9 cellular contexts compared by ENCODE assay signal in the genomic region with DNA sequence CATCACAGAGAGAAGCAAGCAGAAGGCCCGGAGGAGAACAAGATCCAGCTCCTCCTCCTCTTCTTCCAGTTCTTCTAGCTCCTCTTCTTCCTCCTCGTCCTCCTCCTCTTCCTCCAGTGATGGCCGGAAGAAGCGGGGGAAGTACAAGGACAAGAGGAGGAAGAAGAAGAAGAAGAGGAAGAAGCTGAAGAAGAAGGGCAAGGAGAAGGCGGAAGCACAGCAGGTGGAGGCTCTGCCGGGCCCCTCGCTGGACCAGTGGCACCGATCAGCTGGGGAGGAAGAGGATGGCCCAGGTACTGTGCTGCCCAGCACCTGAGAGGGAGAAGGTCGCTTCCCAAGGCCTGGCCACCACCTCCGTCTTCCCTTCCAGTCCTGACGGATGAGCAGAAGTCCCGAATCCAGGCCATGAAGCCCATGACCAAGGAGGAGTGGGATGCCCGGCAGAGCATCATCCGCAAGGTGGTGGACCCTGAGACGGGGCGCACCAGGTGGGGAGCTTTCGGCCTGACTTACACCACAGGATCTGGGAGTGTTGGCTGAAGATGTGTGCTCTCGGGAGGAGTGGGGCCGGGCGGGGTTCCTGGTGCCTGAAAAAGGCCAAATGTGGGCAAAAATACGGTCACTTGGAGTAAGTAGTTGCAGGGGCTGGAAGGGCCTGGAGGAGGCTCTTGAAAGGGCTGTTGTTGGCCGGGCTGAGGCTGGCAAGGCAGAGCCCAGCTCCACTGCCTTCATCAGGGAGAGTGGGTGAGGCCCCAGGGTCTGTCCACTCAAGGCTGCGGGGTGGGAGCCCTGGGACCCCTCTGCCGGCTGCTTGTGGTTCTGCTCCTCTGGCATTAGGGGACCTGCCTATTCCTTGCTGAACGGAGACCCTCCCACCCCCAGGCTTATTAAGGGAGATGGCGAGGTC. TPM values are rescaled to one million over a fixed set of nuclear protein-coding genes. Genes with fewer than 3 reads are reported as not detected.
A peak's percentile ranks its signal among the peaks of the same experiment; 100 is the strongest.
DNase-seq lines count a peak whose midpoint lies in the region; ATAC-seq and TF ChIP-seq lines count a peak whose summit lies in the region.
"Had no signal": no experiment of that assay in that cellular context is flagged by ENCODE, and none has a peak within 500 bp of the region (broad histone marks: within the 10 kb centered on the region; RNA-seq: fewer than 3 reads in every experiment).

No MANE protein-coding gene starts in this region.

- no peaks in the 10 kb centered on the region for H3K27me3 Mint-ChIP-seq in activated CD4-positive, alpha-beta T cell treated with anti-CD3 and anti-CD28 coated beads, Interleukin-2, amount 10 ng/mL, durations not matched to agents 24 days and 14 days
- no peaks in the 10 kb centered on the region for H3K27me3 Mint-ChIP-seq in activated CD8-positive, alpha-beta T cell treated with anti-CD3 and anti-CD28 coated beads for 36 hours

- ATAC-seq in activated CD8-positive, alpha-beta T cell treated with anti-CD3 and anti-CD28 coated beads for 36 hours, result no peak
- no peak for ATAC-seq in GM21576 (IDR thresholded peaks at IDR 0.05; ENCODE audit: unreplicated experiment)

- DNase-seq in activated CD4-positive, alpha-beta T cell treated with anti-CD3 and anti-CD28 coated beads, Interleukin-2, amount 10 ng/mL, durations not matched to agents 24 days and 14 days, result no peak
- no peak for DNase-seq in activated CD4-positive, alpha-beta T cell treated with anti-CD3 and anti-CD28 coated beads, Interleukin-2, amount 50 U/mL, for 48 hours
- no peak for DNase-seq in activated CD8-positive, alpha-beta T cell treated with anti-CD3 and anti-CD28 coated beads for 36 hours
- DNase-seq in medulla oblongata (ENCODE audit: extremely low spot score), result no peak
- DNase-seq in stimulated activated CD4-positive, alpha-beta T cell treated with anti-CD3 and anti-CD28 coated beads, Interleukin-2, amount 100 ng/mL, for 48 hours, result no peak
- DNase-seq: NCI-H82 had no signal

- H3K27me3 ChIP-seq in subcutaneous abdominal adipose tissue (ENCODE audit: control insufficient read depth in 5 of 5, insufficient read depth in 4 of 5, low read length in 5 of 5), result no peaks in the 10 kb centered on the region

- peaks cover 33% of the 10 kb centered on the region for H3K36me3 Mint-ChIP-seq in activated CD4-positive, alpha-beta T cell treated with anti-CD3 and anti-CD28 coated beads, Interleukin-2, amount 10 ng/mL, durations not matched to agents 24 days and 14 days (ENCODE audit: low read depth)
- H3K36me3 Mint-ChIP-seq in activated CD8-positive, alpha-beta T cell treated with anti-CD3 and anti-CD28 coated beads for 36 hours (ENCODE audit: low read depth), result peaks cover 24% of the 10 kb centered on the region

- H3K9me3 ChIP-seq in iPS-18c (ENCODE audit: control insufficient read depth, insufficient read depth, low read length) (no peaks in the 10 kb centered on the region), subcutaneous abdominal adipose tissue (ENCODE audit: control insufficient read depth in 5 of 5, low read length in 5 of 5) (no peaks in the 10 kb centered on the region)

- H3K4me1 Mint-ChIP-seq in activated CD4-positive, alpha-beta T cell treated with anti-CD3 and anti-CD28 coated beads, Interleukin-2, amount 10 ng/mL, durations not matched to agents 24 days and 14 days, result peaks cover 29% of the 10 kb centered on the region
- H3K4me1 Mint-ChIP-seq in activated CD8-positive, alpha-beta T cell treated with anti-CD3 and anti-CD28 coated beads for 36 hours (ENCODE audit: low read depth), result peaks cover 45% of the 10 kb centered on the region

- peaks cover 0 to 48% (median 34%) of the 10 kb centered on the region in 5 donors for H3K36me3 ChIP-seq in subcutaneous abdominal adipose tissue (ENCODE audit: control insufficient read depth in 5 of 5, insufficient read depth in 5 of 5, low read length in 5 of 5)

- intact Hi-C loops in activated CD4-positive, alpha-beta T cell treated with anti-CD3 and anti-CD28 coated beads, Interleukin-2, amount 10 ng/mL, durations not matched to agents 24 days and 14 days (cut with micrococcal nuclease), result loop anchor here (5.0 kb wide), 1 partner anchor 600 kb away; a partner anchor contains a TSS
- intact Hi-C loops in activated CD8-positive, alpha-beta T cell treated with anti-CD3 and anti-CD28 coated beads for 36 hours (cut with micrococcal nuclease), result no loop called here

- peak overlapping the region; percentile 94 for H3K4me3 Mint-ChIP-seq in activated CD4-positive, alpha-beta T cell treated with anti-CD3 and anti-CD28 coated beads, Interleukin-2, amount 10 ng/mL, durations not matched to agents 24 days and 14 days
- H3K4me3 Mint-ChIP-seq in activated CD8-positive, alpha-beta T cell treated with anti-CD3 and anti-CD28 coated beads for 36 hours, result peak overlapping the region; percentile 92

- peaks cover 20 to 75% (median 72%) of the 10 kb centered on the region in 5 donors for H3K4me1 ChIP-seq in subcutaneous abdominal adipose tissue (ENCODE audit: control insufficient read depth in 5 of 5, insufficient read depth in 5 of 5, low read length in 5 of 5)

- peak overlapping the region; percentile 72 to 90 (median 88) for H3K9ac ChIP-seq in subcutaneous abdominal adipose tissue (ENCODE audit: low read length in 5 of 5)

- peak overlapping the region; percentile 60 for H3K27ac ChIP-seq in subcutaneous abdominal adipose tissue (ENCODE audit: low read depth, low read length)

- CTCF ChIA-PET in activated CD8-positive, alpha-beta T cell treated with anti-CD3 and anti-CD28 coated beads for 36 hours (lab: Charles Lee), result interaction anchor here (0.9 to 1.5 kb wide), 5 partner anchors 8 to 256 kb away, joined by 3 to 4 read pairs (median 3); no protein-coding TSS in a partner anchor

- TF ChIP-seq CTCF in activated CD8-positive, alpha-beta T cell treated with anti-CD3 and anti-CD28 coated beads for 36 hours (IDR thresholded peaks at IDR 0.05), result no peak

- POLR2A ChIA-PET in activated CD8-positive, alpha-beta T cell treated with anti-CD3 and anti-CD28 coated beads for 36 hours (lab: Charles Lee), result interaction anchor here (0.5 to 1.4 kb wide), 9 partner anchors 8 to 251 kb away, joined by 3 to 4 read pairs (median 3); a partner anchor contains a TSS

- H3K4me3 ChIP-seq in iPS-18c (ENCODE audit: insufficient read depth, low read depth, low read length) (peak overlapping the region; percentile 93), subcutaneous abdominal adipose tissue (ENCODE audit: low read depth in 1 of 5, low read length in 5 of 5) (peak overlapping the region; percentile 78 to 81 (median 80))

- H3K9me3 Mint-ChIP-seq in activated CD4-positive, alpha-beta T cell treated with anti-CD3 and anti-CD28 coated beads, Interleukin-2, amount 10 ng/mL, durations not matched to agents 24 days and 14 days, result no peaks in the 10 kb centered on the region
- no peaks in the 10 kb centered on the region for H3K9me3 Mint-ChIP-seq in activated CD8-positive, alpha-beta T cell treated with anti-CD3 and anti-CD28 coated beads for 36 hours

- H3K27ac Mint-ChIP-seq in activated CD4-positive, alpha-beta T cell treated with anti-CD3 and anti-CD28 coated beads, Interleukin-2, amount 10 ng/mL, durations not matched to agents 24 days and 14 days, result peak overlapping the region; percentile 86
- peak overlapping the region; percentile 85 for H3K27ac Mint-ChIP-seq in activated CD8-positive, alpha-beta T cell treated with anti-CD3 and anti-CD28 coated beads for 36 hours

RNA-seq across cellular contexts. Expression of a gene that starts 1.4 kb away (rescaled TPM):
- total RNA-seq in activated CD4-positive, alpha-beta T cell treated with anti-CD3 and anti-CD28 coated beads, Interleukin-2, amount 10 ng/mL, durations not matched to agents 24 days and 14 days, result 150 and 160 TPM in 2 replicates
- 100 to 1,000 TPM; 174 to 180 TPM for total RNA-seq in activated CD8-positive, alpha-beta T cell treated with anti-CD3 and anti-CD28 coated beads for 36 hours

RNA-seq across cellular contexts. Expression of a gene that starts 6.8 kb away (rescaled TPM):
- total RNA-seq in activated CD4-positive, alpha-beta T cell treated with anti-CD3 and anti-CD28 coated beads, Interleukin-2, amount 10 ng/mL, durations not matched to agents 24 days and 14 days, result 22.7 and 23.4 TPM in 2 replicates
- total RNA-seq in activated CD8-positive, alpha-beta T cell treated with anti-CD3 and anti-CD28 coated beads for 36 hours, result 10 to 100 TPM; 27.1 to 31.5 TPM

RNA-seq across cellular contexts. Expression of a gene that starts 15.6 kb away (rescaled TPM):
- total RNA-seq in activated CD4-positive, alpha-beta T cell treated with anti-CD3 and anti-CD28 coated beads, Interleukin-2, amount 10 ng/mL, durations not matched to agents 24 days and 14 days, result 3.7 and 4.1 TPM in 2 replicates
- 1 to 10 TPM; 4.3 to 4.9 TPM for total RNA-seq in activated CD8-positive, alpha-beta T cell treated with anti-CD3 and anti-CD28 coated beads for 36 hours
